Comparison of ENCODE assay signal across 25 cellular contexts in genomic region chr6:8710668-8711431, GRCh38.
"Had no signal": no experiment of that assay in that cellular context is flagged by ENCODE, and none has a peak within 500 bp of the region (broad histone marks: within the 10 kb centered on the region; RNA-seq: fewer than 3 reads in every experiment).

No MANE protein-coding gene starts in this region.

- H3K27me3 ChIP-seq: colonic mucosa, esophagus squamous epithelium, gastrocnemius medialis, heart left ventricle, hepatocyte, left lung had no signal

- H3K4me2 ChIP-seq: hepatocyte had no signal

- H3K79me2 ChIP-seq: hepatocyte had no signal

- DNase-seq: colonic mucosa; cortex of kidney; effector CD8-positive, alpha-beta T cell; effector memory CD8-positive, alpha-beta T cell; endodermal cell; erythroblast; esophagus squamous epithelium; foreskin fibroblast; foreskin melanocyte; gastrocnemius medialis; heart left ventricle; hypothalamus; immature natural killer cell; left cardiac atrium; left lung; left ventricle myocardium superior; lower lobe of right lung; mesenchymal stem cell; mucosa of descending colon; naive B cell had no signal

- H3K36me3 ChIP-seq: colonic mucosa, esophagus squamous epithelium, gastrocnemius medialis, heart left ventricle, left lung, lower lobe of right lung had no signal

- H3K4me3 ChIP-seq: colonic mucosa, esophagus squamous epithelium, gastrocnemius medialis, heart left ventricle, hepatocyte, left lung, lower lobe of right lung, mucosa of descending colon had no signal

- H3K9me3 ChIP-seq: colonic mucosa, esophagus squamous epithelium, gastrocnemius medialis, heart left ventricle, left lung, lower lobe of right lung, mucosa of descending colon had no signal

- ATAC-seq: effector memory CD8-positive, alpha-beta T cell; esophagus mucosa; gastrocnemius medialis; heart left ventricle; left cardiac atrium; left lung; left ventricle myocardium superior; lower lobe of right lung; mucosa of descending colon had no signal

- H3K4me1 ChIP-seq: colonic mucosa, gastrocnemius medialis, heart left ventricle, lower lobe of right lung had no signal

- H2AFZ ChIP-seq: hepatocyte had no signal

- H3K27ac ChIP-seq: colonic mucosa, epithelial cell of prostate, esophagus squamous epithelium, gastrocnemius medialis, heart left ventricle, hepatocyte, left lung, lower lobe of right lung had no signal

- FAIRE-seq: endometrium, keratinocyte had no signal
